Comparison of ENCODE assay signal across 8 cellular contexts in genomic region chr6:138691595-138692057, GRCh38.
DNase-seq lines count a peak whose midpoint lies in the region; ATAC-seq and TF ChIP-seq lines count a peak whose summit lies in the region.

No MANE protein-coding gene starts in this region.

- ATAC-seq in GM21381 (IDR thresholded peaks at IDR 0.05; ENCODE audit: unreplicated experiment) (no peak), GM21723 (IDR thresholded peaks at IDR 0.05; ENCODE audit: unreplicated experiment) (no peak)

- no peaks in the 10 kb centered on the region for H3K36me3 ChIP-seq in ES-I3 (ENCODE audit: insufficient read depth, low read length)

- in situ Hi-C loops in astrocyte of the cerebellum (cut with HindIII; ENCODE audit: low sequenced_read_pairs): no loop called here

- TF ChIP-seq CTCF in astrocyte of the cerebellum (IDR thresholded peaks at IDR 0.05; ENCODE audit: low read depth, low read length, missing control alignments): no peak

- no peaks in the 10 kb centered on the region for H3K4me1 ChIP-seq in ES-I3 (ENCODE audit: insufficient read depth, low read length)

- no peaks in the 10 kb centered on the region for H3K9me3 ChIP-seq in ES-I3 (ENCODE audit: control insufficient read depth, insufficient read depth, low read length)

- DNase-seq in HuH-7 (ENCODE audit: low spot score) (peak; percentile 56), astrocyte of the cerebellum (ENCODE audit: low read depth) (peak; percentile 60), iris pigment epithelial cell (ENCODE audit: low read depth) (peak; percentile 96), stromal cell of bone marrow (ENCODE audit: low read depth) (peak; percentile 42), amygdala (lab: John Stamatoyannopoulos, UW) (no peak)

- H3K9ac ChIP-seq in ES-I3 (ENCODE audit: low read depth, low read length): peak overlapping the region; percentile 75

- H3K4me3 ChIP-seq in astrocyte of the cerebellum (ENCODE audit: low read depth, low read length): peak overlapping the region; percentile 83

Comparison
In these comparisons a context has a peak if more than half of its experiments do, and no peak if none do; other contexts are left out.
1. DNase-seq: peak in HuH-7 (single experiment), astrocyte of the cerebellum (single experiment), iris pigment epithelial cell (single experiment) and stromal cell of bone marrow (single experiment); none in amygdala (0 of 56).